ENCODE assay signal across 9 cellular contexts in genomic region chr1:64861611-64862010, GRCh38.
A peak's percentile ranks its signal among the peaks of the same experiment; 100 is the strongest.
DNase-seq lines count a peak whose midpoint lies in the region; ATAC-seq, FAIRE-seq and TF ChIP-seq lines count a peak whose summit lies in the region.
"Had no signal": no experiment of that assay in that cellular context is flagged by ENCODE, and none has a peak within 500 bp of the region (broad histone marks: within the 10 kb centered on the region; RNA-seq: fewer than 3 reads in every experiment).

No MANE protein-coding gene starts in this region.

- no TSS peak for BruUV-seq in HepG2 (replicated peaks; lab: Mats Ljungman, UMichigan)

- no peak for TF ChIP-seq POLR2A in HepG2 (IDR thresholded peaks at IDR 0.05; ENCODE audit: insufficient read depth in 1 of 2, low read depth in 2 of 2, low read length in 2 of 2)

- in situ Hi-C loops in HepG2 (cut with HindIII; ENCODE audit: extremely low pct_ligation_motif_present, low pct_unique_long_range_greater_than_20kb) = no loop called here

- no peak overlapping the region for H2AFZ ChIP-seq in HepG2 (ENCODE audit: low read length)

- no peaks in the 10 kb centered on the region for H4K20me1 ChIP-seq in HepG2 (ENCODE audit: insufficient read depth, low read length)

- H3K4me3 ChIP-seq in AG04449 (ENCODE audit: low read depth, low read length) (no peak overlapping the region), HepG2 (replicated peaks in 1 of 3; ENCODE audit: insufficient read depth in 1 of 3, low read depth in 2 of 3, low read length in 3 of 3) (no peak overlapping the region)

- CTCF ChIA-PET in AG04449 (lab: Yijun Ruan, JAX) = interaction anchor here (0.8 to 2.0 kb wide), 4 partner anchors 16 to 180 kb away, joined by 3 to 7 read pairs (median 4); no protein-coding TSS in a partner anchor
- CTCF ChIA-PET in HepG2 (lab: Yijun Ruan, JAX; ENCODE audit: low intra/inter-chr PET ratio, low total read pairs) = interaction anchor here (0.8 to 1.4 kb wide), 2 partner anchors 105 to 159 kb away, joined by 3 to 8 read pairs; partner anchors contain the start of gene JAK1

- POLR2A ChIA-PET in AG04449 (lab: Yijun Ruan, JAX) (interaction anchor here (0.6 kb wide), 1 partner anchor 141 kb away, joined by 4 read pairs; no protein-coding TSS in a partner anchor), HepG2 (lab: Yijun Ruan, JAX) (no interaction called here)

- H3K27ac ChIP-seq in HepG2 (ENCODE audit: extremely low read length, insufficient read depth, low read length) = no peak overlapping the region

- peak; percentile 70 for TF ChIP-seq RAD21 in HepG2 (CRISPR knock-in tag; IDR thresholded peaks at IDR 0.05)

- 0 out of 2 replicates have a peak, but pooled peaks cover 4% of the 10 kb centered on the region for H3K4me1 ChIP-seq in HepG2 (ENCODE audit: insufficient read depth, low read length)

- no peaks in the 10 kb centered on the region for H3K9me3 ChIP-seq in HepG2 (ENCODE audit: low read length)

- no peak overlapping the region for H3K9ac ChIP-seq in HepG2 (ENCODE audit: insufficient read depth, low read depth, low read length)

- ATAC-seq in HepG2 (peak; percentile 93), HG02852 (IDR thresholded peaks at IDR 0.05; ENCODE audit: unreplicated experiment) (no peak)

- no peaks in the 10 kb centered on the region for H3K27me3 ChIP-seq in HepG2 (ENCODE audit: control insufficient read depth in 1 of 2, insufficient read depth in 2 of 2, low read length in 2 of 2)

- H3K36me3 ChIP-seq in HepG2 (replicated peaks in 1 of 2; ENCODE audit: control insufficient read depth in 1 of 2, insufficient read depth in 2 of 2, low read length in 2 of 2) = peaks cover 25 to 69% of the 10 kb centered on the region in 2 experiments

- DNase-seq in AG04449 (ENCODE audit: low read depth, low spot score) = no peak
- peak; percentile 3 for DNase-seq in HCEC 1CT
- peak; percentile 40 for DNase-seq in amniotic epithelial cell (ENCODE audit: low read depth)
- peak; percentile 31 for DNase-seq in HepG2 (ENCODE audit: low spot score)
- DNase-seq in GOT3 (lab: John Stamatoyannopoulos, UW) = no peak
- DNase-seq in NAMALWA (ENCODE audit: low spot score) = no peak
- no peak for DNase-seq in NCI-H1436 (lab: John Stamatoyannopoulos, UW)

- H3K4me2 ChIP-seq in HepG2 (ENCODE audit: low read depth, low read length) = no peak overlapping the region

- no peak for FAIRE-seq in HepG2 (lab: Jason Lieb, UNC)
- FAIRE-seq: bronchial epithelial cell had no signal

- WGBS in HepG2 (ENCODE audit: low lambda C conversion rate) = 79% methylated on average over 4 of the region's 4 CpGs

- TF ChIP-seq CTCF in AG04449 (IDR thresholded peaks at IDR 0.05; ENCODE audit: insufficient read depth, low read length, missing control alignments) (peak; percentile 36), HepG2 (CRISPR knock-in tag; IDR thresholded peaks at IDR 0.05) (peak; percentile 77)

- intact Hi-C loops in HepG2 (cut with micrococcal nuclease; ENCODE audit: unreplicated experiment) = loop anchor here (1.0 to 5.0 kb wide), 3 partner anchors 106 to 181 kb away; partner anchors contain the start of gene JAK1

- no peak for TF ChIP-seq EP300 in HepG2 (IDR thresholded peaks at IDR 0.05; ENCODE audit: low read depth in 2 of 2, low read length in 2 of 2)
- TF ChIP-seq EP300 in HepG2 (CRISPR knock-in tag; IDR thresholded peaks at IDR 0.05; ENCODE audit: borderline replicate concordance) = no peak

- H3K79me2 ChIP-seq in HepG2 (ENCODE audit: insufficient read depth, low read length) = no peaks in the 10 kb centered on the region

TF ChIP-seq in HepG2, 621 proteins besides CTCF, POLR2A, EP300 and RAD21:
- TF ChIP-seq MTF1 (CRISPR knock-in tag; IDR thresholded peaks at IDR 0.05) (no peak), ZNF746 (CRISPR knock-in tag; IDR thresholded peaks at IDR 0.05) (no peak), HIVEP1 (CRISPR knock-in tag; IDR thresholded peaks at IDR 0.05) (no peak), XRCC5 (optimal IDR thresholded peaks at IDR 0.05; ENCODE audit: low read length) (peak; percentile 37), ZFX (CRISPR knock-in tag; IDR thresholded peaks at IDR 0.05; ENCODE audit: low read depth) (0 out of 2 replicates have a peak, but pooled peaks have one; percentile 21), ZNF850 (CRISPR knock-in tag; conservative IDR thresholded peaks at IDR 0.05) (no peak), STAG1 (CRISPR knock-in tag; IDR thresholded peaks at IDR 0.05) (peak; percentile 86), SMC3 (IDR thresholded peaks at IDR 0.05; ENCODE audit: low read length) (peak; percentile 77)
TF ChIP-seq in HepG2: peak in this region for 4.

Comparison
In these comparisons a context has a peak if more than half of its experiments do, and no peak if none do; other contexts are left out.
1. DNase-seq: peak in HCEC 1CT (single experiment), amniotic epithelial cell (single experiment) and HepG2 (single experiment); none in AG04449 (single experiment), GOT3 (single experiment), NAMALWA (single experiment) and NCI-H1436 (single experiment).